9 cellular contexts compared by ENCODE assay signal in genomic region chr15:78047631-78048409, GRCh38. TPM values are rescaled to one million over a fixed set of nuclear protein-coding genes. Genes with fewer than 3 reads are reported as not detected.
DNase-seq lines count a peak whose midpoint lies in the region; ATAC-seq lines count a peak whose summit lies in the region.
"Had no signal": no experiment of that assay in that cellular context is flagged by ENCODE, and none has a peak within 500 bp of the region (broad histone marks: within the 10 kb centered on the region; RNA-seq: fewer than 3 reads in every experiment).

No MANE protein-coding gene starts in this region.

- peaks cover 7% of the 10 kb centered on the region for H3K36me3 ChIP-seq in CD4-positive, alpha-beta memory T cell (ENCODE audit: insufficient read depth, low read length)

- peak in 1 of 2 donors; percentile 36 for ATAC-seq in natural killer cell treated with Interleukin-12 subunit alpha and Interleukin-12 subunit beta and Interleukin-15 and Interleukin-18, amount 100 ng/mL, for 72 hours
- no peak for ATAC-seq in GM19351 (IDR thresholded peaks at IDR 0.05; ENCODE audit: unreplicated experiment)

- H3K4me3 ChIP-seq in CD4-positive, alpha-beta memory T cell (ENCODE audit: low read length in 2 of 2), result no peak overlapping the region

- H3K36me3 Mint-ChIP-seq in CD4-positive, alpha-beta memory T cell, result peaks cover 19 to 22% of the 10 kb centered on the region in 2 donors
- H3K36me3 Mint-ChIP-seq in natural killer cell treated with Interleukin-12 subunit alpha and Interleukin-12 subunit beta and Interleukin-15 and Interleukin-18, amount 100 ng/mL, for 72 hours, result peaks cover 13% of the 10 kb centered on the region

- intact Hi-C loops in CD4-positive, alpha-beta memory T cell (cut with micrococcal nuclease), result loop anchor here (1.0 kb wide), 1 partner anchor 14 kb away; no protein-coding TSS in a partner anchor

- POLR2A ChIA-PET in CD4-positive, alpha-beta memory T cell (lab: Charles Lee; ENCODE audit: partially characterized antibody), result interaction anchor here (0.9 to 32.5 kb wide), 9 partner anchors 7 to 102 kb away, joined by 3 to 984 read pairs (median 17); partner anchors contain the start of genes IDH3A and TBC1D2B

- H3K4me3 Mint-ChIP-seq in CD4-positive, alpha-beta memory T cell, result peak overlapping the region; percentile 36 to 86 (median 72)
- H3K4me3 Mint-ChIP-seq in natural killer cell treated with Interleukin-12 subunit alpha and Interleukin-12 subunit beta and Interleukin-15 and Interleukin-18, amount 100 ng/mL, for 72 hours, result peak overlapping the region; percentile 77
- H3K4me3 Mint-ChIP-seq: memory B cell had no signal

- H3K27me3 Mint-ChIP-seq in CD4-positive, alpha-beta memory T cell, result no peaks in the 10 kb centered on the region
- no peaks in the 10 kb centered on the region for H3K27me3 Mint-ChIP-seq in natural killer cell treated with Interleukin-12 subunit alpha and Interleukin-12 subunit beta and Interleukin-15 and Interleukin-18, amount 100 ng/mL, for 72 hours
- H3K27me3 Mint-ChIP-seq: memory B cell had no signal

- peaks cover 100% of the 10 kb centered on the region for H3K4me1 ChIP-seq in CD4-positive, alpha-beta memory T cell (ENCODE audit: insufficient read depth, low read length)

- DNase-seq in CD4-positive, alpha-beta memory T cell, result peak in 2 of 5 donors; percentile 17 to 80
- peak; percentile 67 for DNase-seq in NCI-H226
- peak; percentile 65 for DNase-seq in dermis blood vessel endothelial cell
- no peak for DNase-seq in natural killer cell treated with Interleukin-12 subunit alpha and Interleukin-12 subunit beta and Interleukin-15 and Interleukin-18, amount 100 ng/mL, for 72 hours (ENCODE audit: low spot score)
- no peak for DNase-seq in effector CD8-positive, alpha-beta T cell (lab: John Stamatoyannopoulos, UW)
- no peak for DNase-seq in middle frontal gyrus (ENCODE audit: extremely low spot score, low spot score)
- no peak for DNase-seq in mucosa of gallbladder (ENCODE audit: low spot score)

- H3K9me3 ChIP-seq in CD4-positive, alpha-beta memory T cell (ENCODE audit: control insufficient read depth in 1 of 2, low read length in 2 of 2), result no peaks in the 10 kb centered on the region

- CTCF ChIA-PET in CD4-positive, alpha-beta memory T cell (lab: Charles Lee; ENCODE audit: partially characterized antibody), result interaction anchor here (1.0 to 7.6 kb wide), 6 partner anchors 10 to 30 kb away, joined by 3 to 78 read pairs (median 6); partner anchors contain the start of gene TBC1D2B

- H3K9me3 Mint-ChIP-seq in CD4-positive, alpha-beta memory T cell, result no peaks in the 10 kb centered on the region
- H3K9me3 Mint-ChIP-seq in natural killer cell treated with Interleukin-12 subunit alpha and Interleukin-12 subunit beta and Interleukin-15 and Interleukin-18, amount 100 ng/mL, for 72 hours, result no peaks in the 10 kb centered on the region
- H3K9me3 Mint-ChIP-seq: memory B cell had no signal

- H3K27ac Mint-ChIP-seq in CD4-positive, alpha-beta memory T cell, result peak overlapping the region; percentile 86 to 98 (median 94)
- H3K27ac Mint-ChIP-seq in natural killer cell treated with Interleukin-12 subunit alpha and Interleukin-12 subunit beta and Interleukin-15 and Interleukin-18, amount 100 ng/mL, for 72 hours, result peak overlapping the region; percentile 85 to 97
- H3K27ac Mint-ChIP-seq: memory B cell had no signal

- no peaks in the 10 kb centered on the region for H3K27me3 ChIP-seq in CD4-positive, alpha-beta memory T cell (ENCODE audit: insufficient read depth, low read length)

- H3K4me1 Mint-ChIP-seq in CD4-positive, alpha-beta memory T cell, result peaks cover 77 to 100% (median 93%) of the 10 kb centered on the region in 4 donors
- H3K4me1 Mint-ChIP-seq in natural killer cell treated with Interleukin-12 subunit alpha and Interleukin-12 subunit beta and Interleukin-15 and Interleukin-18, amount 100 ng/mL, for 72 hours (ENCODE audit: low read depth in 2 of 2), result peaks cover 75 to 85% of the 10 kb centered on the region in 2 donors

- H3K27ac ChIP-seq in CD4-positive, alpha-beta memory T cell (ENCODE audit: low read depth, low read length), result peak overlapping the region; percentile 68

RNA-seq across cellular contexts. Expression of gene TBC1D2B, which starts 29.7 kb away (rescaled TPM):
- total RNA-seq in CD4-positive, alpha-beta memory T cell, result 100 to 1,000 TPM in 1 of 2 experiments, 10 to 100 TPM in 1; 98.1 to 114 TPM
- polyA plus RNA-seq in CD4-positive, alpha-beta memory T cell, result 10 to 100 TPM in 1 of 2 donors, 1 to 10 TPM in 1; 5.6 to 35.4 TPM
- total RNA-seq in dermis blood vessel endothelial cell (26.2 and 43.8 TPM in 2 replicates), mucosa of gallbladder (75.5 TPM)
- 10 to 100 TPM; 54.1 to 97.0 TPM for total RNA-seq in natural killer cell treated with Interleukin-12 subunit alpha and Interleukin-12 subunit beta and Interleukin-15 and Interleukin-18, amount 100 ng/mL, for 72 hours

RNA-seq across cellular contexts. Expression of gene SH2D7, which starts 44.5 kb away (rescaled TPM):
- total RNA-seq in CD4-positive, alpha-beta memory T cell, result not detected
- not detected for polyA plus RNA-seq in CD4-positive, alpha-beta memory T cell
- total RNA-seq in dermis blood vessel endothelial cell (not detected in 2 replicates), mucosa of gallbladder (2.3 TPM)
- total RNA-seq in natural killer cell treated with Interleukin-12 subunit alpha and Interleukin-12 subunit beta and Interleukin-15 and Interleukin-18, amount 100 ng/mL, for 72 hours, result not detected

Comparison
In these comparisons a context has a peak if more than half of its experiments do, and no peak if none do; other contexts are left out.
1. DNase-seq: peak in NCI-H226 (single experiment) and dermis blood vessel endothelial cell (single experiment); none in natural killer cell treated with Interleukin-12 subunit alpha and Interleukin-12 subunit beta and Interleukin-15 and Interleukin-18, amount 100 ng/mL, for 72 hours (single experiment), effector CD8-positive, alpha-beta T cell (single experiment), middle frontal gyrus (single experiment) and mucosa of gallbladder (single experiment).